ENCODE assay signal across 1 cellular context in the genomic region with DNA sequence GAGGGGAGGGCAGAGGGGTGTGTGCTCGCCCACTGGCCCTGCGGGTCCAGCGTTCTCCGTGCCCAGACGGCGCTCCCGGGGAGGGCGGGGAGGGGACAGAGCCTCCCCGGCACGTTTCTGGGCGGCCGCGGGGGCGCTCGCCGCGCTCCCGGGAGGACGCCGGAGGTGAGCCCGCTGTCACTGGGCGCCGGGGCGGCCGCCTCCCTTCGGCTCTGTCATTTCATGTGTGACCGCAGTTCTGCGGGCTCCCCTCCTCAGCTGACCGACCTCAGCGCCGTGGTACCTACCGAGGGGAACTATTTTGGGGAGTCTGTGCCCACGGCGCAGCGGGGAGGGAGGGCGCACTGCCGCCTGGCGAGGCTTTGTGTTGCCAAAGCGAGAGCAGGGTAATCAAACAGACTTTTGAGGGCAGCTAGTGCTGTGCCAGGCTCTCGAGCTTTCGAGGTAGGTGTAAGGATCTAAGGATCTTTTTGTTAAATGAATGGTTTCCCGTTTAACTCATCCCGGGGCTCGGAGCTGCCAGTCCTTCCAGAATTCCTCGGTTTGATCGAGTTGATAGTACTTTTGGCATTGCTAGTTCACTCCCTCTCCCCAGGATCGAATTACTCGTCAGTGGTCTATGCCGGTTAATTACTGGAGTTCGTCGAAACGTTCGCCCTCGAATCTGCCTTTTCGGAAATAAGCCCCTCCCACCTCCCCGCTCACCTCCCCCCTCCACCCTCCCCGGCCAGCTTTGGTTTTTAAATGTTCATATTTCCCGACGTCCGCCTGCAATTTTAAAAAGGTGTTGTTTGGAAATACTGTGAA.
TF ChIP-seq lines count a peak whose summit lies in the region.

No MANE protein-coding gene starts in this region.

TF ChIP-seq in HEK293, 187 proteins besides CTCF, POLR2A, EP300 and RAD21 (continued from another document and continues in another):
- TF ChIP-seq, protein P1, sequence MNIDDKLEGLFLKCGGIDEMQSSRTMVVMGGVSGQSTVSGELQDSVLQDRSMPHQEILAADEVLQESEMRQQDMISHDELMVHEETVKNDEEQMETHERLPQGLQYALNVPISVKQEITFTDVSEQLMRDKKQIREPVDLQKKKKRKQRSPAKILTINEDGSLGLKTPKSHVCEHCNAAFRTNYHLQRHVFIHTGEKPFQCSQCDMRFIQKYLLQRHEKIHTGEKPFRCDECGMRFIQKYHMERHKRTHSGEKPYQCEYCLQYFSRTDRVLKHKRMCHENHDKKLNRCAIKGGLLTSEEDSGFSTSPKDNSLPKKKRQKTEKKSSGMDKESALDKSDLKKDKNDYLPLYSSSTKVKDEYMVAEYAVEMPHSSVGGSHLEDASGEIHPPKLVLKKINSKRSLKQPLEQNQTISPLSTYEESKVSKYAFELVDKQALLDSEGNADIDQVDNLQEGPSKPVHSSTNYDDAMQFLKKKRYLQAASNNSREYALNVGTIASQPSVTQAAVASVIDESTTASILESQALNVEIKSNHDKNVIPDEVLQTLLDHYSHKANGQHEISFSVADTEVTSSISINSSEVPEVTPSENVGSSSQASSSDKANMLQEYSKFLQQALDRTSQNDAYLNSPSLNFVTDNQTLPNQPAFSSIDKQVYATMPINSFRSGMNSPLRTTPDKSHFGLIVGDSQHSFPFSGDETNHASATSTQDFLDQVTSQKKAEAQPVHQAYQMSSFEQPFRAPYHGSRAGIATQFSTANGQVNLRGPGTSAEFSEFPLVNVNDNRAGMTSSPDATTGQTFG (tag by site-specific recombination; IDR thresholded peaks at IDR 0.05; ENCODE audit: borderline replicate concordance), result no peak
- TF ChIP-seq, protein P2, sequence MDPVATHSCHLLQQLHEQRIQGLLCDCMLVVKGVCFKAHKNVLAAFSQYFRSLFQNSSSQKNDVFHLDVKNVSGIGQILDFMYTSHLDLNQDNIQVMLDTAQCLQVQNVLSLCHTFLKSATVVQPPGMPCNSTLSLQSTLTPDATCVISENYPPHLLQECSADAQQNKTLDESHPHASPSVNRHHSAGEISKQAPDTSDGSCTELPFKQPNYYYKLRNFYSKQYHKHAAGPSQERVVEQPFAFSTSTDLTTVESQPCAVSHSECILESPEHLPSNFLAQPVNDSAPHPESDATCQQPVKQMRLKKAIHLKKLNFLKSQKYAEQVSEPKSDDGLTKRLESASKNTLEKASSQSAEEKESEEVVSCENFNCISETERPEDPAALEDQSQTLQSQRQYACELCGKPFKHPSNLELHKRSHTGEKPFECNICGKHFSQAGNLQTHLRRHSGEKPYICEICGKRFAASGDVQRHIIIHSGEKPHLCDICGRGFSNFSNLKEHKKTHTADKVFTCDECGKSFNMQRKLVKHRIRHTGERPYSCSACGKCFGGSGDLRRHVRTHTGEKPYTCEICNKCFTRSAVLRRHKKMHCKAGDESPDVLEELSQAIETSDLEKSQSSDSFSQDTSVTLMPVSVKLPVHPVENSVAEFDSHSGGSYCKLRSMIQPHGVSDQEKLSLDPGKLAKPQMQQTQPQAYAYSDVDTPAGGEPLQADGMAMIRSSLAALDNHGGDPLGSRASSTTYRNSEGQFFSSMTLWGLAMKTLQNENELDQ (tag by site-specific recombination; IDR thresholded peaks at IDR 0.05; ENCODE audit: low read depth), result no peak
- TF ChIP-seq ZNF768 (tag by site-specific recombination; IDR thresholded peaks at IDR 0.05) (no peak), GFI1B (tag by site-specific recombination; IDR thresholded peaks at IDR 0.05) (no peak), ZSCAN16 (tag by site-specific recombination; IDR thresholded peaks at IDR 0.05) (no peak), RBAK (tag by site-specific recombination; IDR thresholded peaks at IDR 0.05) (no peak), ZNF660 (tag by site-specific recombination; IDR thresholded peaks at IDR 0.05) (no peak), ZNF777 (tag by site-specific recombination; IDR thresholded peaks at IDR 0.05; ENCODE audit: borderline replicate concordance) (no peak), SCRT2 (tag by site-specific recombination; IDR thresholded peaks at IDR 0.05) (no peak), GLI2 (tag by site-specific recombination; IDR thresholded peaks at IDR 0.05; ENCODE audit: borderline replicate concordance, low read depth) (no peak; the same call in 1 of the 2 replicates), ZNF626 (tag by site-specific recombination; IDR thresholded peaks at IDR 0.05) (no peak), ZNF677 (tag by site-specific recombination; IDR thresholded peaks at IDR 0.05) (no peak), KLF8 (tag by site-specific recombination; IDR thresholded peaks at IDR 0.05) (peak; percentile 19), ZNF19 (tag by site-specific recombination; IDR thresholded peaks at IDR 0.05; ENCODE audit: low read depth) (no peak), ZNF610 (tag by site-specific recombination; IDR thresholded peaks at IDR 0.05; ENCODE audit: borderline replicate concordance) (no peak), TRIM28 (IDR thresholded peaks at IDR 0.05; ENCODE audit: borderline replicate concordance, low read length) (no peak), ZNF174 (tag by site-specific recombination; IDR thresholded peaks at IDR 0.05) (no peak), PRDM1 (tag by site-specific recombination; IDR thresholded peaks at IDR 0.05) (no peak), ZNF792 (tag by site-specific recombination; IDR thresholded peaks at IDR 0.05) (no peak; the same call in 1 of the 2 replicates), ZNF433 (tag by site-specific recombination; IDR thresholded peaks at IDR 0.05; ENCODE audit: low read depth) (no peak), ZNF121 (tag by site-specific recombination; IDR thresholded peaks at IDR 0.05) (no peak), ZNF350 (tag by site-specific recombination; IDR thresholded peaks at IDR 0.05) (no peak), TCF7L2 (IDR thresholded peaks at IDR 0.05; ENCODE audit: borderline replicate concordance, low read depth, low read length) (no peak)
- TF ChIP-seq, protein P3, sequence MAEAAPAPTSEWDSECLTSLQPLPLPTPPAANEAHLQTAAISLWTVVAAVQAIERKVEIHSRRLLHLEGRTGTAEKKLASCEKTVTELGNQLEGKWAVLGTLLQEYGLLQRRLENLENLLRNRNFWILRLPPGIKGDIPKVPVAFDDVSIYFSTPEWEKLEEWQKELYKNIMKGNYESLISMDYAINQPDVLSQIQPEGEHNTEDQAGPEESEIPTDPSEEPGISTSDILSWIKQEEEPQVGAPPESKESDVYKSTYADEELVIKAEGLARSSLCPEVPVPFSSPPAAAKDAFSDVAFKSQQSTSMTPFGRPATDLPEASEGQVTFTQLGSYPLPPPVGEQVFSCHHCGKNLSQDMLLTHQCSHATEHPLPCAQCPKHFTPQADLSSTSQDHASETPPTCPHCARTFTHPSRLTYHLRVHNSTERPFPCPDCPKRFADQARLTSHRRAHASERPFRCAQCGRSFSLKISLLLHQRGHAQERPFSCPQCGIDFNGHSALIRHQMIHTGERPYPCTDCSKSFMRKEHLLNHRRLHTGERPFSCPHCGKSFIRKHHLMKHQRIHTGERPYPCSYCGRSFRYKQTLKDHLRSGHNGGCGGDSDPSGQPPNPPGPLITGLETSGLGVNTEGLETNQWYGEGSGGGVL (tag by site-specific recombination; IDR thresholded peaks at IDR 0.05), result peak; percentile 52
- TF ChIP-seq, protein P4, sequence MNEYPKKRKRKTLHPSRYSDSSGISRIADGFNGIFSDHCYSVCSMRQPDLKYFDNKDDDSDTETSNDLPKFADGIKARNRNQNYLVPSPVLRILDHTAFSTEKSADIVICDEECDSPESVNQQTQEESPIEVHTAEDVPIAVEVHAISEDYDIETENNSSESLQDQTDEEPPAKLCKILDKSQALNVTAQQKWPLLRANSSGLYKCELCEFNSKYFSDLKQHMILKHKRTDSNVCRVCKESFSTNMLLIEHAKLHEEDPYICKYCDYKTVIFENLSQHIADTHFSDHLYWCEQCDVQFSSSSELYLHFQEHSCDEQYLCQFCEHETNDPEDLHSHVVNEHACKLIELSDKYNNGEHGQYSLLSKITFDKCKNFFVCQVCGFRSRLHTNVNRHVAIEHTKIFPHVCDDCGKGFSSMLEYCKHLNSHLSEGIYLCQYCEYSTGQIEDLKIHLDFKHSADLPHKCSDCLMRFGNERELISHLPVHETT (tag by site-specific recombination; IDR thresholded peaks at IDR 0.05), result no peak; the same call in 1 of the 2 replicates
- TF ChIP-seq, protein P5, sequence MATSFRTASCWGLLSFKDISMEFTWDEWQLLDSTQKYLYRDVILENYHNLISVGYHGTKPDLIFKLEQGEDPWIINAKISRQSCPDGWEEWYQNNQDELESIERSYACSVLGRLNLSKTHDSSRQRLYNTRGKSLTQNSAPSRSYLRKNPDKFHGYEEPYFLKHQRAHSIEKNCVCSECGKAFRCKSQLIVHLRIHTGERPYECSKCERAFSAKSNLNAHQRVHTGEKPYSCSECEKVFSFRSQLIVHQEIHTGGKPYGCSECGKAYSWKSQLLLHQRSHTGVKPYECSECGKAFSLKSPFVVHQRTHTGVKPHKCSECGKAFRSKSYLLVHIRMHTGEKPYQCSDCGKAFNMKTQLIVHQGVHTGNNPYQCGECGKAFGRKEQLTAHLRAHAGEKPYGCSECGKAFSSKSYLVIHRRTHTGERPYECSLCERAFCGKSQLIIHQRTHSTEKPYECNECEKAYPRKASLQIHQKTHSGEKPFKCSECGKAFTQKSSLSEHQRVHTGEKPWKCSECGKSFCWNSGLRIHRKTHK (tag by site-specific recombination; IDR thresholded peaks at IDR 0.05), result no peak
- TF ChIP-seq, protein P6, sequence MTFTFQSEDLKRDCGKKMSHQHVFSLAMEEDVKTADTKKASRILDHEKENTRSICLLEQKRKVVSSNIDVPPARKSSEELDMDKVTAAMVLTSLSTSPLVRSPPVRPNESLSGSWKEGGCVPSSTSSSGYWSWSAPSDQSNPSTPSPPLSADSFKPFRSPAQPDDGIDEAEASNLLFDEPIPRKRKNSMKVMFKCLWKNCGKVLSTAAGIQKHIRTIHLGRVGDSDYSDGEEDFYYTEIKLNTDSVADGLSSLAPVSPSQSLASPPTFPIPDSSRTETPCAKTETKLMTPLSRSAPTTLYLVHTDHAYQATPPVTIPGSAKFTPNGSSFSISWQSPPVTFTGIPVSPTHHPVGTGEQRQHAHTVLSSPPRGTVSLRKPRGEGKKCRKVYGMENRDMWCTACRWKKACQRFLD (tag by site-specific recombination; IDR thresholded peaks at IDR 0.05), result no peak
- TF ChIP-seq, protein P7, sequence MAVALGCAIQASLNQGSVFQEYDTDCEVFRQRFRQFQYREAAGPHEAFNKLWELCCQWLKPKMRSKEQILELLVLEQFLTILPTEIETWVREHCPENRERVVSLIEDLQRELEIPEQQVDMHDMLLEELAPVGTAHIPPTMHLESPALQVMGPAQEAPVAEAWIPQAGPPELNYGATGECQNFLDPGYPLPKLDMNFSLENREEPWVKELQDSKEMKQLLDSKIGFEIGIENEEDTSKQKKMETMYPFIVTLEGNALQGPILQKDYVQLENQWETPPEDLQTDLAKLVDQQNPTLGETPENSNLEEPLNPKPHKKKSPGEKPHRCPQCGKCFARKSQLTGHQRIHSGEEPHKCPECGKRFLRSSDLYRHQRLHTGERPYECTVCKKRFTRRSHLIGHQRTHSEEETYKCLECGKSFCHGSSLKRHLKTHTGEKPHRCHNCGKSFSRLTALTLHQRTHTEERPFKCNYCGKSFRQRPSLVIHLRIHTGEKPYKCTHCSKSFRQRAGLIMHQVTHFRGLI (tag by site-specific recombination; IDR thresholded peaks at IDR 0.05), result no peak
- TF ChIP-seq, protein P8, sequence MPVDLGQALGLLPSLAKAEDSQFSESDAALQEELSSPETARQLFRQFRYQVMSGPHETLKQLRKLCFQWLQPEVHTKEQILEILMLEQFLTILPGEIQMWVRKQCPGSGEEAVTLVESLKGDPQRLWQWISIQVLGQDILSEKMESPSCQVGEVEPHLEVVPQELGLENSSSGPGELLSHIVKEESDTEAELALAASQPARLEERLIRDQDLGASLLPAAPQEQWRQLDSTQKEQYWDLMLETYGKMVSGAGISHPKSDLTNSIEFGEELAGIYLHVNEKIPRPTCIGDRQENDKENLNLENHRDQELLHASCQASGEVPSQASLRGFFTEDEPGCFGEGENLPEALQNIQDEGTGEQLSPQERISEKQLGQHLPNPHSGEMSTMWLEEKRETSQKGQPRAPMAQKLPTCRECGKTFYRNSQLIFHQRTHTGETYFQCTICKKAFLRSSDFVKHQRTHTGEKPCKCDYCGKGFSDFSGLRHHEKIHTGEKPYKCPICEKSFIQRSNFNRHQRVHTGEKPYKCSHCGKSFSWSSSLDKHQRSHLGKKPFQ (tag by site-specific recombination; IDR thresholded peaks at IDR 0.05), result no peak
- TF ChIP-seq, protein P9, sequence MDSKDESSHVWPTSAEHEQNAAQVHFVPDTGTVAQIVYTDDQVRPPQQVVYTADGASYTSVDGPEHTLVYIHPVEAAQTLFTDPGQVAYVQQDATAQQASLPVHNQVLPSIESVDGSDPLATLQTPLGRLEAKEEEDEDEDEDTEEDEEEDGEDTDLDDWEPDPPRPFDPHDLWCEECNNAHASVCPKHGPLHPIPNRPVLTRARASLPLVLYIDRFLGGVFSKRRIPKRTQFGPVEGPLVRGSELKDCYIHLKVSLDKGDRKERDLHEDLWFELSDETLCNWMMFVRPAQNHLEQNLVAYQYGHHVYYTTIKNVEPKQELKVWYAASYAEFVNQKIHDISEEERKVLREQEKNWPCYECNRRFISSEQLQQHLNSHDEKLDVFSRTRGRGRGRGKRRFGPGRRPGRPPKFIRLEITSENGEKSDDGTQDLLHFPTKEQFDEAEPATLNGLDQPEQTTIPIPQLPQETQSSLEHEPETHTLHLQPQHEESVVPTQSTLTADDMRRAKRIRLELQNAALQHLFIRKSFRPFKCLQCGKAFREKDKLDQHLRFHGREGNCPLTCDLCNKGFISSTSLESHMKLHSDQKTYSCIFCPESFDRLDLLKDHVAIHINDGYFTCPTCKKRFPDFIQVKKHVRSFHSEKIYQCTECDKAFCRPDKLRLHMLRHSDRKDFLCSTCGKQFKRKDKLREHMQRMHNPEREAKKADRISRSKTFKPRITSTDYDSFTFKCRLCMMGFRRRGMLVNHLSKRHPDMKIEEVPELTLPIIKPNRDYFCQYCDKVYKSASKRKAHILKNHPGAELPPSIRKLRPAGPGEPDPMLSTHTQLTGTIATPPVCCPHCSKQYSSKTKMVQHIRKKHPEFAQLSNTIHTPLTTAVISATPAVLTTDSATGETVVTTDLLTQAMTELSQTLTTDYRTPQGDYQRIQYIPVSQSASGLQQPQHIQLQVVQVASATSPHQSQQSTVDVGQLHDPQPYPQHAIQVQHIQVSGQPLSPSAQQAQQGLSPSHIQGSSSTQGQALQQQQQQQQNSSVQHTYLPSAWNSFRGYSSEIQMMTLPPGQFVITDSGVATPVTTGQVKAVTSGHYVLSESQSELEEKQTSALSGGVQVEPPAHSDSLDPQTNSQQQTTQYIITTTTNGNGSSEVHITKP (tag by site-specific recombination; IDR thresholded peaks at IDR 0.05), result peak; percentile 83
- TF ChIP-seq, protein P10, sequence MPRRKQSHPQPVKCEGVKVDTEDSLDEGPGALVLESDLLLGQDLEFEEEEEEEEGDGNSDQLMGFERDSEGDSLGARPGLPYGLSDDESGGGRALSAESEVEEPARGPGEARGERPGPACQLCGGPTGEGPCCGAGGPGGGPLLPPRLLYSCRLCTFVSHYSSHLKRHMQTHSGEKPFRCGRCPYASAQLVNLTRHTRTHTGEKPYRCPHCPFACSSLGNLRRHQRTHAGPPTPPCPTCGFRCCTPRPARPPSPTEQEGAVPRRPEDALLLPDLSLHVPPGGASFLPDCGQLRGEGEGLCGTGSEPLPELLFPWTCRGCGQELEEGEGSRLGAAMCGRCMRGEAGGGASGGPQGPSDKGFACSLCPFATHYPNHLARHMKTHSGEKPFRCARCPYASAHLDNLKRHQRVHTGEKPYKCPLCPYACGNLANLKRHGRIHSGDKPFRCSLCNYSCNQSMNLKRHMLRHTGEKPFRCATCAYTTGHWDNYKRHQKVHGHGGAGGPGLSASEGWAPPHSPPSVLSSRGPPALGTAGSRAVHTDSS (tag by site-specific recombination; IDR thresholded peaks at IDR 0.05), result no peak
